28 cellular contexts compared by ENCODE assay signal in the genomic region with DNA sequence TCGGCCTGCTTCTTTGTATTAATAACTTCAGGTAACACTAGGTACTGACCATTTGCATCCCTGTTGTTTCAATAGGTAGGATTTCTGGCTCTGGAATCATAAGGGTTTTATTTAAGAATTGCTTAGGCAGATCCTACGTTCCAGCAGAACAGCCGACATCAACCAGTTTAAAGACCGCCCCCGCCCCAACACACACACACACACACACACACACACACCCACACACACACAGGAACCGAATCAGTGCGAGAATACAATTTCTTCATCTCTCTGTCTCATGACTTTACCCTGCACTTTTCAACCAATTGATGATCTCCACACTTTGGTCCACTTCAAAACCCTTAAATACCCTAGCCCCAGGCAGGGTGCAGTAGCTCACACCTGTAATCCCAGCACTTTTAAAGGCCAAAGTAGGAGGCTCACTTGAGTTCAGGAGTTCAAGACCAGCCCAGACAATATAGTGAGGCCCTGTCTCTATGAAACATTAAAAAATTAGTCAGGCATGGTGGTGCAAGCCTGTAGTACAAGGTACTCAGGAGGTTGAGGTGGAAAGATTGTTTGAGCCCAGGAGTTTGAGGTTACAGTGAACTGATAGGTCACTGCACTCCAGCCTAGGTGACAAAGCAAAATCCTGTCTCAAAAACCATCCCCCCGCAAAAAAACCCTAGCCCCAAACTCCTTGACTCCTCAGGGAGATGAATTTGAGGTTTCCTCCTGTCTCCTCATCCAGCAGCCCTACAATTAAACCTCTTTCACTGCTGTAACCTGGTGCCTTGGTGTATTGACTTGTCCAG. TPM values are rescaled to one million over a fixed set of nuclear protein-coding genes. Genes with fewer than 3 reads are reported as not detected.
A peak's percentile ranks its signal among the peaks of the same experiment; 100 is the strongest.
DNase-seq lines count a peak whose midpoint lies in the region; ATAC-seq and TF ChIP-seq lines count a peak whose summit lies in the region.
"Had no signal": no experiment of that assay in that cellular context is flagged by ENCODE, and none has a peak within 500 bp of the region (broad histone marks: within the 10 kb centered on the region; RNA-seq: fewer than 3 reads in every experiment).

No MANE protein-coding gene starts in this region.

- H3K27me3 ChIP-seq in CD4-positive, CD25-positive, alpha-beta regulatory T cell (ENCODE audit: control insufficient read depth, insufficient read depth, low read length), result no peaks in the 10 kb centered on the region
- H3K27me3 ChIP-seq: upper lobe of right lung had no signal

- no peak overlapping the region for H3K4me3 Mint-ChIP-seq in activated CD4-positive, alpha-beta memory T cell treated with anti-CD3 and anti-CD28 coated beads, Interleukin-2, amount 10 ng/mL, durations not matched to agents 7 days and 5 days
- H3K4me3 Mint-ChIP-seq in activated CD4-positive, alpha-beta memory T cell treated with anti-CD3 and anti-CD28 coated beads for 36 hours, result no peak overlapping the region
- peak overlapping the region; percentile 44 to 90 (median 70) for H3K4me3 Mint-ChIP-seq in CD4-positive, CD25-positive, alpha-beta regulatory T cell
- H3K4me3 Mint-ChIP-seq in brain (peak overlapping the region; percentile 12 to 79 (median 50)), neural crest cell (peak overlapping the region; percentile 74)

- H3K27ac Mint-ChIP-seq in activated CD4-positive, alpha-beta memory T cell treated with anti-CD3 and anti-CD28 coated beads, Interleukin-2, amount 10 ng/mL, durations not matched to agents 7 days and 5 days, result peak overlapping the region; percentile 50
- H3K27ac Mint-ChIP-seq in activated CD4-positive, alpha-beta memory T cell treated with anti-CD3 and anti-CD28 coated beads for 36 hours, result no peak overlapping the region
- H3K27ac Mint-ChIP-seq in CD4-positive, CD25-positive, alpha-beta regulatory T cell, result no peak overlapping the region
- no peak overlapping the region for H3K27ac Mint-ChIP-seq in brain
- H3K27ac Mint-ChIP-seq in neural crest cell (ENCODE audit: unreplicated experiment), result no peak overlapping the region
- H3K27ac Mint-ChIP-seq: stimulated activated naive B cell treated with anti-CD40 and anti-IgM and Interleukin-4, amounts not matched to agents 10 μg/mL and 1 μg/mL and 100 μg/mL, for 72 hours had no signal

- H3K9me3 ChIP-seq in CD4-positive, CD25-positive, alpha-beta regulatory T cell (ENCODE audit: control insufficient read depth in 2 of 2, low read length in 2 of 2), result no peaks in the 10 kb centered on the region
- H3K9me3 ChIP-seq: upper lobe of right lung had no signal

- intact Hi-C loops in activated CD4-positive, alpha-beta memory T cell treated with anti-CD3 and anti-CD28 coated beads for 36 hours (cut with micrococcal nuclease), result loop anchor here (10.0 kb wide), 1 partner anchor 781 kb away; the partner anchor contains the start of genes C5orf22 and DROSHA

- CTCF ChIA-PET in activated CD4-positive, alpha-beta memory T cell treated with anti-CD3 and anti-CD28 coated beads, Interleukin-2, amount 10 ng/mL, durations not matched to agents 7 days and 5 days (lab: Charles Lee), result interaction anchor here (0.6 to 1.0 kb wide), 2 partner anchors 114 to 223 kb away, joined by 3 to 4 read pairs; no protein-coding TSS in a partner anchor
- CTCF ChIA-PET in activated CD4-positive, alpha-beta memory T cell treated with anti-CD3 and anti-CD28 coated beads for 36 hours (lab: Charles Lee), result interaction anchor here (0.9 to 1.3 kb wide), 3 partner anchors 14 to 83 kb away, joined by 3 to 4 read pairs (median 3); no protein-coding TSS in a partner anchor

- H3K36me3 ChIP-seq in CD4-positive, CD25-positive, alpha-beta regulatory T cell (ENCODE audit: control insufficient read depth, insufficient read depth, low read length), result no peaks in the 10 kb centered on the region
- H3K36me3 ChIP-seq: upper lobe of right lung had no signal

- no peak overlapping the region for H3K4me3 ChIP-seq in CD4-positive, CD25-positive, alpha-beta regulatory T cell (ENCODE audit: low read depth, low read length)
- H3K4me3 ChIP-seq: skin epidermis, upper lobe of right lung had no signal

- no peak overlapping the region for H3K27ac ChIP-seq in CD4-positive, CD25-positive, alpha-beta regulatory T cell (ENCODE audit: insufficient read depth, low read length, poor library complexity, severe bottlenecking)
- H3K27ac ChIP-seq: C4-2B, skin epidermis, upper lobe of right lung, VCaP had no signal

- ATAC-seq in CD4-positive, CD25-positive, alpha-beta regulatory T cell (ENCODE audit: low read depth in 2 of 2), result no peak
- ATAC-seq in HG03097 (IDR thresholded peaks at IDR 0.05; ENCODE audit: low FRiP score, unreplicated experiment), result no peak
- ATAC-seq: activated naive CD4-positive, alpha-beta T cell treated with anti-CD3 and anti-CD28 coated beads, Interleukin-2, amount 50 U/mL, for 72 hours; HCT116; left colon; Panc1; stimulated activated naive B cell treated with anti-CD40 and anti-IgM and Interleukin-4, amounts not matched to agents 10 μg/mL and 1 μg/mL and 100 μg/mL, for 72 hours; upper lobe of right lung had no signal

- POLR2A ChIA-PET in activated CD4-positive, alpha-beta memory T cell treated with anti-CD3 and anti-CD28 coated beads, Interleukin-2, amount 10 ng/mL, durations not matched to agents 7 days and 5 days (lab: Charles Lee), result interaction anchor here (1.2 kb wide), 1 partner anchor 143 kb away, joined by 3 read pairs; no protein-coding TSS in a partner anchor
- POLR2A ChIA-PET in activated CD4-positive, alpha-beta memory T cell treated with anti-CD3 and anti-CD28 coated beads for 36 hours (lab: Charles Lee), result no interaction called here

- TF ChIP-seq CTCF in brain (conservative IDR thresholded peaks at IDR 0.05) (no peak), neural crest cell (conservative IDR thresholded peaks at IDR 0.05) (no peak)

- DNase-seq in activated CD4-positive, alpha-beta memory T cell treated with anti-CD3 and anti-CD28 coated beads, Interleukin-2, amount 10 ng/mL, durations not matched to agents 7 days and 5 days, result no peak
- no peak for DNase-seq in activated CD4-positive, alpha-beta memory T cell treated with anti-CD3 and anti-CD28 coated beads for 36 hours
- no peak for DNase-seq in CD4-positive, CD25-positive, alpha-beta regulatory T cell
- no peak for DNase-seq in neural crest cell (ENCODE audit: low read depth, low spot score)
- DNase-seq in NAMALWA (ENCODE audit: low spot score), result no peak
- DNase-seq in DMS53 (lab: John Stamatoyannopoulos, UW), result no peak
- DNase-seq: 8988T; activated CD4-positive, alpha-beta T cell treated with anti-CD3 and anti-CD28 coated beads for 48 hours; Calu3; DND-41; GF-D8; left colon; NCI-H1048; NCI-H1694; NCI-H446; NCI-H748 treated with DMSO at 0.1 percent for 48 hours; Right ventricle myocardium superior; stimulated activated naive B cell treated with anti-CD40 and anti-IgM and Interleukin-4, amounts not matched to agents 10 μg/mL and 1 μg/mL and 100 μg/mL, for 72 hours; upper lobe of right lung had no signal

- no peaks in the 10 kb centered on the region for H3K9me3 Mint-ChIP-seq in activated CD4-positive, alpha-beta memory T cell treated with anti-CD3 and anti-CD28 coated beads, Interleukin-2, amount 10 ng/mL, durations not matched to agents 7 days and 5 days
- H3K9me3 Mint-ChIP-seq in activated CD4-positive, alpha-beta memory T cell treated with anti-CD3 and anti-CD28 coated beads for 36 hours, result no peaks in the 10 kb centered on the region
- no peaks in the 10 kb centered on the region for H3K9me3 Mint-ChIP-seq in CD4-positive, CD25-positive, alpha-beta regulatory T cell
- H3K9me3 Mint-ChIP-seq in brain (peaks cover 0 to 6% (median 1%) of the 10 kb centered on the region in 5 experiments), neural crest cell (no peaks in the 10 kb centered on the region)
- H3K9me3 Mint-ChIP-seq: activated naive CD4-positive, alpha-beta T cell treated with anti-CD3 and anti-CD28 coated beads, Interleukin-2, amount 50 U/mL, for 72 hours; IgD-negative memory B cell had no signal

- peaks cover 20% of the 10 kb centered on the region for H3K4me1 Mint-ChIP-seq in activated CD4-positive, alpha-beta memory T cell treated with anti-CD3 and anti-CD28 coated beads, Interleukin-2, amount 10 ng/mL, durations not matched to agents 7 days and 5 days
- peaks cover 12% of the 10 kb centered on the region for H3K4me1 Mint-ChIP-seq in activated CD4-positive, alpha-beta memory T cell treated with anti-CD3 and anti-CD28 coated beads for 36 hours (ENCODE audit: low read depth)
- H3K4me1 Mint-ChIP-seq in CD4-positive, CD25-positive, alpha-beta regulatory T cell, result peaks cover 12 to 27% (median 18%) of the 10 kb centered on the region in 4 donors
- H3K4me1 Mint-ChIP-seq in brain (peaks cover 16% of the 10 kb centered on the region), neural crest cell (peaks cover 17% of the 10 kb centered on the region)

- H3K4me1 ChIP-seq in CD4-positive, CD25-positive, alpha-beta regulatory T cell (ENCODE audit: control insufficient read depth, insufficient read depth, low read length, poor library complexity, severe bottlenecking), result peaks cover 16% of the 10 kb centered on the region

- H3K36me3 Mint-ChIP-seq in activated CD4-positive, alpha-beta memory T cell treated with anti-CD3 and anti-CD28 coated beads, Interleukin-2, amount 10 ng/mL, durations not matched to agents 7 days and 5 days (ENCODE audit: low read depth), result peaks cover 7% of the 10 kb centered on the region
- H3K36me3 Mint-ChIP-seq in activated CD4-positive, alpha-beta memory T cell treated with anti-CD3 and anti-CD28 coated beads for 36 hours, result peaks cover under 1% of the 10 kb centered on the region
- H3K36me3 Mint-ChIP-seq in CD4-positive, CD25-positive, alpha-beta regulatory T cell, result no peaks in the 10 kb centered on the region
- H3K36me3 Mint-ChIP-seq in brain (peaks cover 12% of the 10 kb centered on the region), neural crest cell (ENCODE audit: low read depth) (no peaks in the 10 kb centered on the region)

- no peaks in the 10 kb centered on the region for H3K27me3 Mint-ChIP-seq in activated CD4-positive, alpha-beta memory T cell treated with anti-CD3 and anti-CD28 coated beads, Interleukin-2, amount 10 ng/mL, durations not matched to agents 7 days and 5 days
- H3K27me3 Mint-ChIP-seq in activated CD4-positive, alpha-beta memory T cell treated with anti-CD3 and anti-CD28 coated beads for 36 hours, result no peaks in the 10 kb centered on the region
- no peaks in the 10 kb centered on the region for H3K27me3 Mint-ChIP-seq in CD4-positive, CD25-positive, alpha-beta regulatory T cell
- peaks cover 9% of the 10 kb centered on the region for H3K27me3 Mint-ChIP-seq in brain
- H3K27me3 Mint-ChIP-seq in neural crest cell (ENCODE audit: low read depth), result peaks cover 3% of the 10 kb centered on the region
- H3K27me3 Mint-ChIP-seq: stimulated activated naive B cell treated with anti-CD40 and anti-IgM and Interleukin-4, amounts not matched to agents 10 μg/mL and 1 μg/mL and 100 μg/mL, for 72 hours had no signal

RNA-seq across cellular contexts. Expression of gene MTMR12, which starts 2.7 kb away (rescaled TPM):
- total RNA-seq in activated CD4-positive, alpha-beta memory T cell treated with anti-CD3 and anti-CD28 coated beads, Interleukin-2, amount 10 ng/mL, durations not matched to agents 7 days and 5 days, result 10 to 100 TPM; 28.6 to 29.6 TPM
- 10 to 100 TPM; 22.3 to 22.4 TPM for total RNA-seq in activated CD4-positive, alpha-beta memory T cell treated with anti-CD3 and anti-CD28 coated beads for 36 hours
- 27.7 TPM for total RNA-seq in CD4-positive, CD25-positive, alpha-beta regulatory T cell
- 10 to 100 TPM; 12.9 to 21.3 (median 17.6) TPM for polyA plus RNA-seq in CD4-positive, CD25-positive, alpha-beta regulatory T cell
- 7.0 TPM for polyA plus RNA-seq in brain (ENCODE audit: insufficient read depth, low read depth, low replicate concordance)
- total RNA-seq in neural crest cell, result 23.5 and 28.1 TPM in 2 replicates

Comparison
In these comparisons a context has a peak if more than half of its experiments do, and no peak if none do; other contexts are left out.
1. H3K4me3 Mint-ChIP-seq: peak in CD4-positive, CD25-positive, alpha-beta regulatory T cell (4 of 4), brain (5 of 5) and neural crest cell (single experiment); none in activated CD4-positive, alpha-beta memory T cell treated with anti-CD3 and anti-CD28 coated beads, Interleukin-2, amount 10 ng/mL, durations not matched to agents 7 days and 5 days (single experiment) and activated CD4-positive, alpha-beta memory T cell treated with anti-CD3 and anti-CD28 coated beads for 36 hours (single experiment).